In the genomic region with DNA sequence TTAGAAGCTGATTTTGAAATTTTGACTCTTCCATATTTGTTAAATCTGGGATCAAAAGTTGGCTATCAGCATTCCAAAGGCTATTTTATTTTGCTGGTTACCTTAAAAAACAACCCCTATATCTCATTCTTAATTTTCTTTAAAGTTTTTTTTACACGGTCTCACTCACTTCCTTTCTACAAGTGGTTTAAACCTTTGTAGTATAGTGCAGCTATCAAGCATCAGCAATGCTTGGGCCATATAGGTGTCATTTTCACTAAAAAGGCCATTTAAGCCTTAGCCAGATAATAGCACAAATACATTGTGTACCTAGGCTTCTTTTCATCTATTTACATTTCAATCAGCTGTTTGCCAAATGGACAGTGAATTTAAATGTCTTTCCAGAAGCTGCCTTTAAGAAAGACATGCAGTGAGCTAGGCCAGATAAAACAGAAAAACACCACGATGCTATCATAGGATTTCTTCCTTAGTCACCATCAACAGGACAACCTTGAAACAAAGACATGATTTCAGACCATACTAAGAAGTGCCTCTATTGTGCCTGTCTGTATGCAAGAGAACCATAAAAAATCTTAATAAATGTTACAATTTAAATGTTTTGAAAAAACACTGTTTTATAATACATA, we compare ENCODE assay signal across 11 cellular contexts.
DNase-seq lines count a peak whose midpoint lies in the region; ATAC-seq and TF ChIP-seq lines count a peak whose summit lies in the region.
"Had no signal": no experiment of that assay in that cellular context is flagged by ENCODE, and none has a peak within 500 bp of the region (broad histone marks: within the 10 kb centered on the region; RNA-seq: fewer than 3 reads in every experiment).

No MANE protein-coding gene starts in this region.

- H3K4me2 ChIP-seq in H9 (ENCODE audit: insufficient read depth, insufficient read length, low read length) = no peak overlapping the region

- H3K4ac ChIP-seq in H9 (ENCODE audit: low read depth, low read length) = no peak overlapping the region

- H4K20me1 ChIP-seq in H9 (ENCODE audit: control insufficient read depth, insufficient read depth, insufficient read length) = no peaks in the 10 kb centered on the region

- 0 out of 2 replicates have a peak, but pooled peaks cover 1% of the 10 kb centered on the region for H3K4me1 ChIP-seq in H9 (ENCODE audit: insufficient read depth, low read length)

- H3K79me2 ChIP-seq in H9 (ENCODE audit: insufficient read depth, low read length) = no peaks in the 10 kb centered on the region

- ATAC-seq in activated T-cell treated with anti-CD3 and anti-CD28 coated beads, Interleukin-2, amount 50 U/mL, for 4 hours = no peak
- ATAC-seq in stimulated activated effector memory CD8-positive, alpha-beta T cell treated with anti-CD3 and anti-CD28 coated beads, Interleukin-12 subunit alpha, Interleukin-12 subunit beta, amount 100 ng/mL, for 72 hours = peak; percentile 63

- no CpG with 5 or more reads among the region's 2 CpGs for WGBS in H9 (ENCODE audit: extremely low coverage, insufficient read length, low lambda C conversion rate)

- no peak for DNase-seq in activated T-cell treated with anti-CD3 and anti-CD28 coated beads, Interleukin-2, amount 50 U/mL, for 4 hours
- no peak for DNase-seq in activated T-cell treated with anti-CD3 and anti-CD28 coated beads, Interleukin-2, amount 50 U/mL, for 1 hour
- peak; percentile 60 for DNase-seq in NCI-H146 treated with DMSO at 0.1 percent for 48 hours (lab: John Stamatoyannopoulos, UW; ENCODE audit: unreplicated experiment)
- no peak for DNase-seq in stimulated activated effector memory CD8-positive, alpha-beta T cell treated with anti-CD3 and anti-CD28 coated beads, Interleukin-12 subunit alpha, Interleukin-12 subunit beta, amount 100 ng/mL, for 72 hours (ENCODE audit: low spot score in 2 of 2)
- no peak for DNase-seq in NOMO-1 treated with dmso at 0.1 percent for 144 hours (lab: John Stamatoyannopoulos, UW; ENCODE audit: unreplicated experiment)
- no peak for DNase-seq in iPS-NIHi11 (ENCODE audit: low spot score)
- DNase-seq in H9 = no peak
- DNase-seq: NCI-H446, thyroid gland had no signal

- H3K18ac ChIP-seq in H9 (ENCODE audit: insufficient read length, low read depth, low read length) = no peak overlapping the region

- H3K14ac ChIP-seq in H9 (ENCODE audit: insufficient read depth, low read length) = no peak overlapping the region

- H3K27ac Mint-ChIP-seq in activated naive CD8-positive, alpha-beta T cell = peak overlapping the region; percentile 94
- H3K27ac Mint-ChIP-seq in stimulated activated effector memory CD8-positive, alpha-beta T cell treated with anti-CD3 and anti-CD28 coated beads, Interleukin-12 subunit alpha, Interleukin-12 subunit beta, amount 100 ng/mL, for 72 hours = peak overlapping the region; percentile 63
- no peak overlapping the region for H3K27ac Mint-ChIP-seq in H9

- H3K4me3 Mint-ChIP-seq in activated T-cell treated with anti-CD3 and anti-CD28 coated beads, Interleukin-2, amount 50 U/mL, for 4 hours = peak overlapping the region; percentile 35
- H3K4me3 Mint-ChIP-seq in activated naive CD8-positive, alpha-beta T cell = peak overlapping the region; percentile 63
- no peak overlapping the region for H3K4me3 Mint-ChIP-seq in stimulated activated effector memory CD8-positive, alpha-beta T cell treated with anti-CD3 and anti-CD28 coated beads, Interleukin-12 subunit alpha, Interleukin-12 subunit beta, amount 100 ng/mL, for 72 hours
- no peak overlapping the region for H3K4me3 Mint-ChIP-seq in H9

- no peak overlapping the region for H3K23ac ChIP-seq in H9 (ENCODE audit: insufficient read length, low read depth, low read length)

- H2BK5ac ChIP-seq in H9 (ENCODE audit: insufficient read length, low read length) = no peak overlapping the region

- no peak overlapping the region for H2BK15ac ChIP-seq in H9 (ENCODE audit: low read depth, low read length)

- peaks cover 19% of the 10 kb centered on the region for H3K36me3 Mint-ChIP-seq in activated T-cell treated with anti-CD3 and anti-CD28 coated beads, Interleukin-2, amount 50 U/mL, for 4 hours (ENCODE audit: insufficient read depth)
- H3K36me3 Mint-ChIP-seq in activated naive CD8-positive, alpha-beta T cell = peaks cover 11% of the 10 kb centered on the region
- H3K36me3 Mint-ChIP-seq in stimulated activated effector memory CD8-positive, alpha-beta T cell treated with anti-CD3 and anti-CD28 coated beads, Interleukin-12 subunit alpha, Interleukin-12 subunit beta, amount 100 ng/mL, for 72 hours = peaks cover 29% of the 10 kb centered on the region
- H3K36me3 Mint-ChIP-seq in H9 (ENCODE audit: insufficient read depth in 1 of 3, low read depth in 3 of 3) = no peaks in the 10 kb centered on the region

- H4K8ac ChIP-seq in H9 (replicated peaks; ENCODE audit: insufficient read length, low read depth, low read length) = no peak overlapping the region

- no peaks in the 10 kb centered on the region for H3K9me3 ChIP-seq in H9 (ENCODE audit: control insufficient read depth, low read depth, low read length)
- H3K9me3 ChIP-seq: right atrium auricular region, thyroid gland had no signal

- H2BK20ac ChIP-seq in H9 (ENCODE audit: low read depth, low read length, poor library complexity, severe bottlenecking) = no peak overlapping the region

- no peak overlapping the region for H3T11ph ChIP-seq in H9 (ENCODE audit: low read length)

- no peak overlapping the region for H2AFZ ChIP-seq in H9 (ENCODE audit: low read length)

- H2BK12ac ChIP-seq in H9 (ENCODE audit: insufficient read length, low read depth, low read length) = no peak overlapping the region

- no peaks in the 10 kb centered on the region for H3K9me3 Mint-ChIP-seq in activated T-cell treated with anti-CD3 and anti-CD28 coated beads, Interleukin-2, amount 50 U/mL, for 4 hours
- no peaks in the 10 kb centered on the region for H3K9me3 Mint-ChIP-seq in activated naive CD8-positive, alpha-beta T cell (ENCODE audit: low read depth)
- no peaks in the 10 kb centered on the region for H3K9me3 Mint-ChIP-seq in stimulated activated effector memory CD8-positive, alpha-beta T cell treated with anti-CD3 and anti-CD28 coated beads, Interleukin-12 subunit alpha, Interleukin-12 subunit beta, amount 100 ng/mL, for 72 hours
- H3K9me3 Mint-ChIP-seq in H9 = no peaks in the 10 kb centered on the region

- H2BK120ac ChIP-seq in H9 (ENCODE audit: low read depth, low read length, poor library complexity, severe bottlenecking) = no peak overlapping the region

- H3K27me3 Mint-ChIP-seq in activated T-cell treated with anti-CD3 and anti-CD28 coated beads, Interleukin-2, amount 50 U/mL, for 4 hours (ENCODE audit: low read depth) = no peaks in the 10 kb centered on the region
- H3K27me3 Mint-ChIP-seq in activated naive CD8-positive, alpha-beta T cell = no peaks in the 10 kb centered on the region
- H3K27me3 Mint-ChIP-seq in H9 (ENCODE audit: low read depth) = no peaks in the 10 kb centered on the region

- no peaks in the 10 kb centered on the region for H3K27me3 ChIP-seq in H9 (ENCODE audit: insufficient read depth, low read length)
- H3K27me3 ChIP-seq: right atrium auricular region, thyroid gland had no signal

- H4K5ac ChIP-seq in H9 (ENCODE audit: insufficient read length, low read depth, low read length) = no peak overlapping the region

- no peaks in the 10 kb centered on the region for H3K23me2 ChIP-seq in H9 (ENCODE audit: insufficient read length, low read depth, low read length, poor library complexity, severe bottlenecking)

- no peak overlapping the region for H3K27ac ChIP-seq in H9 (ENCODE audit: insufficient read length, low read depth, low read length)
- H3K27ac ChIP-seq: right atrium auricular region had no signal

- no peak overlapping the region for H4K91ac ChIP-seq in H9 (ENCODE audit: insufficient read length, low read depth, low read length)

- TF ChIP-seq CTCF in H9 (conservative IDR thresholded peaks at IDR 0.05) = no peak

- H3K79me1 ChIP-seq in H9 (ENCODE audit: insufficient read depth, low read depth, low read length, poor library complexity, severe bottlenecking) = no peaks in the 10 kb centered on the region

- H3K4me1 Mint-ChIP-seq in activated T-cell treated with anti-CD3 and anti-CD28 coated beads, Interleukin-2, amount 50 U/mL, for 4 hours (ENCODE audit: low read depth) = peaks cover 79% of the 10 kb centered on the region
- peaks cover 86% of the 10 kb centered on the region for H3K4me1 Mint-ChIP-seq in activated naive CD8-positive, alpha-beta T cell (ENCODE audit: low read depth)
- H3K4me1 Mint-ChIP-seq in stimulated activated effector memory CD8-positive, alpha-beta T cell treated with anti-CD3 and anti-CD28 coated beads, Interleukin-12 subunit alpha, Interleukin-12 subunit beta, amount 100 ng/mL, for 72 hours = peaks cover 68% of the 10 kb centered on the region
- H3K4me1 Mint-ChIP-seq in H9 = peaks cover 4 to 5% of the 10 kb centered on the region in 2 experiments; a peak in 3 of 4 replicates

- no peak overlapping the region for H3K56ac ChIP-seq in H9 (ENCODE audit: insufficient read length, low read depth, low read length)

- no peak overlapping the region for H2AK5ac ChIP-seq in H9 (ENCODE audit: insufficient read length, low read length)

- H3K9ac ChIP-seq in H9 (ENCODE audit: extremely low read depth, insufficient read length, low read length) = no peak overlapping the region

Comparison
In these comparisons a context has a peak if more than half of its experiments do, and no peak if none do; other contexts are left out.
1. H3K4me3 Mint-ChIP-seq: peak in activated T-cell treated with anti-CD3 and anti-CD28 coated beads, Interleukin-2, amount 50 U/mL, for 4 hours (single experiment) and activated naive CD8-positive, alpha-beta T cell (single experiment); none in stimulated activated effector memory CD8-positive, alpha-beta T cell treated with anti-CD3 and anti-CD28 coated beads, Interleukin-12 subunit alpha, Interleukin-12 subunit beta, amount 100 ng/mL, for 72 hours (single experiment) and H9 (0 of 2).
2. H3K27ac Mint-ChIP-seq: peak in activated naive CD8-positive, alpha-beta T cell (single experiment) and stimulated activated effector memory CD8-positive, alpha-beta T cell treated with anti-CD3 and anti-CD28 coated beads, Interleukin-12 subunit alpha, Interleukin-12 subunit beta, amount 100 ng/mL, for 72 hours (single experiment); none in H9 (0 of 3).